Comparison of ENCODE assay signal across 1 cellular context in the genomic region with DNA sequence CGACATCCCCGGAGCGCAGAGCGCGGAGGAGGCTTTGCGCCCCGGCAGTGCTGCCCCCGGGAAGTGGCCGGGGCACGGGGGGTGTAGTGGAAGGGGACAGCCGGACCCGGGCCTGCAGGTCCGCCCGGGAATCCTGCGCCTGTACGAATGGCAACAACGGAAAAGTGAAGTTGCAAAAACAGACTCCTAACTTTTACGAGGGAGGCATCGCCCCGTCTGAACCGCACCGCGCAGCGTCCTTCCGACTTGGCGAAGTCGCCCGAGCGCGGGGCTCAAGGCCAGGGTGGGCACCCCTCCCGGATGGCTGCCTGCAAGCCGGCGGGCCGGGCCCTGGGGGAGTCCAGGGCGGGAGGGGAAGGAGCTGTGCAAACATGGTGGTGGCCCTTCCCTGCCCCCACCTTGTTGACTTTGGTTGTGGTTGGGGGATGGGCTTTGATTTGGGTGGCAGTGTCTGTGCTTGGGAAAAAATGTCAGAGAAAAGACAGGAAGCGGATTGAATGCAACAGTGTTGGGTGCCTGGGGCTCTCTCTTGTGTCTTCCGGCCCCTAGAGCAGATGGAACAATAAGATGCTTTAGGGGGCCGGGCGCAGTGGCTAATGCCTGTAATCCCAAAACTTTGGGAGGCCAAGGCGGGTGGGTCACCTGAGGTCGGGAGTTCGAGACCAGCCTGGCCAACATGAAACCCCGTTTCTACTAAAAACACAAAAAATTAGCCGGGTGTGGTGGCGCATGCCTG.
TF ChIP-seq lines count a peak whose summit lies in the region.

No MANE protein-coding gene starts in this region.

TF ChIP-seq in K562, 482 proteins besides CTCF, POLR2A, EP300 and RAD21 (continues in another document):
- TF ChIP-seq, protein P1, sequence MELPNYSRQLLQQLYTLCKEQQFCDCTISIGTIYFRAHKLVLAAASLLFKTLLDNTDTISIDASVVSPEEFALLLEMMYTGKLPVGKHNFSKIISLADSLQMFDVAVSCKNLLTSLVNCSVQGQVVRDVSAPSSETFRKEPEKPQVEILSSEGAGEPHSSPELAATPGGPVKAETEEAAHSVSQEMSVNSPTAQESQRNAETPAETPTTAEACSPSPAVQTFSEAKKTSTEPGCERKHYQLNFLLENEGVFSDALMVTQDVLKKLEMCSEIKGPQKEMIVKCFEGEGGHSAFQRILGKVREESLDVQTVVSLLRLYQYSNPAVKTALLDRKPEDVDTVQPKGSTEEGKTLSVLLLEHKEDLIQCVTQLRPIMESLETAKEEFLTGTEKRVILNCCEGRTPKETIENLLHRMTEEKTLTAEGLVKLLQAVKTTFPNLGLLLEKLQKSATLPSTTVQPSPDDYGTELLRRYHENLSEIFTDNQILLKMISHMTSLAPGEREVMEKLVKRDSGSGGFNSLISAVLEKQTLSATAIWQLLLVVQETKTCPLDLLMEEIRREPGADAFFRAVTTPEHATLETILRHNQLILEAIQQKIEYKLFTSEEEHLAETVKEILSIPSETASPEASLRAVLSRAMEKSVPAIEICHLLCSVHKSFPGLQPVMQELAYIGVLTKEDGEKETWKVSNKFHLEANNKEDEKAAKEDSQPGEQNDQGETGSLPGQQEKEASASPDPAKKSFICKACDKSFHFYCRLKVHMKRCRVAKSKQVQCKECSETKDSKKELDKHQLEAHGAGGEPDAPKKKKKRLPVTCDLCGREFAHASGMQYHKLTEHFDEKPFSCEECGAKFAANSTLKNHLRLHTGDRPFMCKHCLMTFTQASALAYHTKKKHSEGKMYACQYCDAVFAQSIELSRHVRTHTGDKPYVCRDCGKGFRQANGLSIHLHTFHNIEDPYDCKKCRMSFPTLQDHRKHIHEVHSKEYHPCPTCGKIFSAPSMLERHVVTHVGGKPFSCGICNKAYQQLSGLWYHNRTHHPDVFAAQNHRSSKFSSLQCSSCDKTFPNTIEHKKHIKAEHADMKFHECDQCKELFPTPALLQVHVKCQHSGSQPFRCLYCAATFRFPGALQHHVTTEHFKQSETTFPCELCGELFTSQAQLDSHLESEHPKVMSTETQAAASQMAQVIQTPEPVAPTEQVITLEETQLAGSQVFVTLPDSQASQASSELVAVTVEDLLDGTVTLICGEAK (IDR thresholded peaks at IDR 0.05): peak; percentile 18; the same call in 1 of the 2 replicates
- TF ChIP-seq, protein P1 (CRISPR knock-in tag; IDR thresholded peaks at IDR 0.05): no peak
- TF ChIP-seq HNRNPL (IDR thresholded peaks at IDR 0.05; ENCODE audit: low read depth, low read length) (no peak), CHD1 (IDR thresholded peaks at IDR 0.05; ENCODE audit: low read length) (peak; percentile 72), ZSCAN32 (CRISPR knock-in tag; IDR thresholded peaks at IDR 0.05) (no peak), KDM1A (IDR thresholded peaks at IDR 0.05) (no peak), ARNT (IDR thresholded peaks at IDR 0.05) (no peak), PREB (CRISPR knock-in tag; IDR thresholded peaks at IDR 0.05) (0 out of 2 replicates have a peak, but pooled peaks have one; percentile 66), CREBBP (IDR thresholded peaks at IDR 0.05; ENCODE audit: low read depth, low read length) (no peak), ZNF79 (CRISPR knock-in tag; IDR thresholded peaks at IDR 0.05; ENCODE audit: low read depth) (no peak), EGR1 (conservative IDR thresholded peaks at IDR 0.05) (no peak), FOXA3 (CRISPR knock-in tag; conservative IDR thresholded peaks at IDR 0.05 in 1 of 2, IDR thresholded peaks at IDR 0.05 in 1 of 2) (peak; percentile 93 to 94), SMARCE1 (IDR thresholded peaks at IDR 0.05) (peak; percentile 25; the same call in 1 of the 2 replicates), ZNF274 (IDR thresholded peaks at IDR 0.05; ENCODE audit: borderline replicate concordance, low read depth, low read length) (no peak), IRF9 (tag; IDR thresholded peaks at IDR 0.05) (no peak), ARID2 (IDR thresholded peaks at IDR 0.05) (no peak), ZKSCAN3 (CRISPR knock-in tag; IDR thresholded peaks at IDR 0.05) (no peak), KAT7 (CRISPR knock-in tag; IDR thresholded peaks at IDR 0.05; ENCODE audit: borderline replicate concordance) (0 out of 2 replicates have a peak, but pooled peaks have one; percentile 45), COPS2 (conservative IDR thresholded peaks at IDR 0.05) (no peak), ZBTB7A (IDR thresholded peaks at IDR 0.05; ENCODE audit: borderline replicate concordance, control insufficient read depth, low read depth, low read length) (no peak), TRIM28 (IDR thresholded peaks at IDR 0.05) (no peak), CBX5 (IDR thresholded peaks at IDR 0.05; ENCODE audit: borderline replicate concordance, low read depth) (no peak), JUN (IDR thresholded peaks at IDR 0.05; ENCODE audit: borderline replicate concordance, low read depth, low read length) (no peak), JUN (CRISPR knock-in tag; IDR thresholded peaks at IDR 0.05; ENCODE audit: borderline replicate concordance) (no peak), MCM5 (IDR thresholded peaks at IDR 0.05; ENCODE audit: low read depth) (no peak), NRF1 (conservative IDR thresholded peaks at IDR 0.05 in 1 of 2, IDR thresholded peaks at IDR 0.05 in 1 of 2) (0 out of 4 replicates have a peak, but pooled peaks of 1 of the 2 experiments have one; percentile 9), ELK1 (CRISPR knock-in tag; IDR thresholded peaks at IDR 0.05) (no peak), RBM39 (optimal IDR thresholded peaks at IDR 0.05; ENCODE audit: low read depth, low read length) (no peak), VEZF1 (CRISPR knock-in tag; IDR thresholded peaks at IDR 0.05) (no peak; the same call in 1 of the 2 replicates), PURB (CRISPR knock-in tag; IDR thresholded peaks at IDR 0.05; ENCODE audit: low read depth) (no peak), TFAM (CRISPR knock-in tag; conservative IDR thresholded peaks at IDR 0.05) (no peak), STAT5B (CRISPR knock-in tag; IDR thresholded peaks at IDR 0.05) (no peak), ZNF217 (CRISPR knock-in tag; IDR thresholded peaks at IDR 0.05) (no peak), LCOR (CRISPR knock-in tag; IDR thresholded peaks at IDR 0.05) (no peak), CCNT2 (IDR thresholded peaks at IDR 0.05; ENCODE audit: borderline replicate concordance, extremely low read depth, insufficient read length, low read depth, low read length) (no peak)
- TF ChIP-seq, protein P2, sequence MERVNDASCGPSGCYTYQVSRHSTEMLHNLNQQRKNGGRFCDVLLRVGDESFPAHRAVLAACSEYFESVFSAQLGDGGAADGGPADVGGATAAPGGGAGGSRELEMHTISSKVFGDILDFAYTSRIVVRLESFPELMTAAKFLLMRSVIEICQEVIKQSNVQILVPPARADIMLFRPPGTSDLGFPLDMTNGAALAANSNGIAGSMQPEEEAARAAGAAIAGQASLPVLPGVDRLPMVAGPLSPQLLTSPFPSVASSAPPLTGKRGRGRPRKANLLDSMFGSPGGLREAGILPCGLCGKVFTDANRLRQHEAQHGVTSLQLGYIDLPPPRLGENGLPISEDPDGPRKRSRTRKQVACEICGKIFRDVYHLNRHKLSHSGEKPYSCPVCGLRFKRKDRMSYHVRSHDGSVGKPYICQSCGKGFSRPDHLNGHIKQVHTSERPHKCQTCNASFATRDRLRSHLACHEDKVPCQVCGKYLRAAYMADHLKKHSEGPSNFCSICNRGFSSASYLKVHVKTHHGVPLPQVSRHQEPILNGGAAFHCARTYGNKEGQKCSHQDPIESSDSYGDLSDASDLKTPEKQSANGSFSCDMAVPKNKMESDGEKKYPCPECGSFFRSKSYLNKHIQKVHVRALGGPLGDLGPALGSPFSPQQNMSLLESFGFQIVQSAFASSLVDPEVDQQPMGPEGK (CRISPR knock-in tag; IDR thresholded peaks at IDR 0.05; ENCODE audit: borderline replicate concordance): no peak
- TF ChIP-seq, protein P3, sequence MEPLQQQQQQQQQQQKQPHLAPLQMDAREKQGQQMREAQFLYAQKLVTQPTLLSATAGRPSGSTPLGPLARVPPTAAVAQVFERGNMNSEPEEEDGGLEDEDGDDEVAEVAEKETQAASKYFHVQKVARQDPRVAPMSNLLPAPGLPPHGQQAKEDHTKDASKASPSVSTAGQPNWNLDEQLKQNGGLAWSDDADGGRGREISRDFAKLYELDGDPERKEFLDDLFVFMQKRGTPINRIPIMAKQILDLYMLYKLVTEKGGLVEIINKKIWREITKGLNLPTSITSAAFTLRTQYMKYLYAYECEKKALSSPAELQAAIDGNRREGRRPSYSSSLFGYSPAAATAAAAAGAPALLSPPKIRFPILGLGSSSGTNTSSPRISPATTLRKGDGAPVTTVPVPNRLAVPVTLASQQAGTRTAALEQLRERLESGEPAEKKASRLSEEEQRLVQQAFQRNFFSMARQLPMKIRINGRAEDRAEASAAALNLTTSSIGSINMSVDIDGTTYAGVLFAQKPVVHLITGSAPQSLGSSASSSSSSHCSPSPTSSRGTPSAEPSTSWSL (CRISPR knock-in tag; IDR thresholded peaks at IDR 0.05; ENCODE audit: borderline replicate concordance): no peak
- TF ChIP-seq, protein P4, sequence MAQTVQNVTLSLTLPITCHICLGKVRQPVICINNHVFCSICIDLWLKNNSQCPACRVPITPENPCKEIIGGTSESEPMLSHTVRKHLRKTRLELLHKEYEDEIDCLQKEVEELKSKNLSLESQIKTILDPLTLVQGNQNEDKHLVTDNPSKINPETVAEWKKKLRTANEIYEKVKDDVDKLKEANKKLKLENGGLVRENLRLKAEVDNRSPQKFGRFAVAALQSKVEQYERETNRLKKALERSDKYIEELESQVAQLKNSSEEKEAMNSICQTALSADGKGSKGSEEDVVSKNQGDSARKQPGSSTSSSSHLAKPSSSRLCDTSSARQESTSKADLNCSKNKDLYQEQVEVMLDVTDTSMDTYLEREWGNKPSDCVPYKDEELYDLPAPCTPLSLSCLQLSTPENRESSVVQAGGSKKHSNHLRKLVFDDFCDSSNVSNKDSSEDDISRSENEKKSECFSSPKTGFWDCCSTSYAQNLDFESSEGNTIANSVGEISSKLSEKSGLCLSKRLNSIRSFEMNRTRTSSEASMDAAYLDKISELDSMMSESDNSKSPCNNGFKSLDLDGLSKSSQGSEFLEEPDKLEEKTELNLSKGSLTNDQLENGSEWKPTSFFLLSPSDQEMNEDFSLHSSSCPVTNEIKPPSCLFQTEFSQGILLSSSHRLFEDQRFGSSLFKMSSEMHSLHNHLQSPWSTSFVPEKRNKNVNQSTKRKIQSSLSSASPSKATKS (CRISPR knock-in tag; IDR thresholded peaks at IDR 0.05): no peak
